ENCODE assay signal across 8 cellular contexts in the genomic region with DNA sequence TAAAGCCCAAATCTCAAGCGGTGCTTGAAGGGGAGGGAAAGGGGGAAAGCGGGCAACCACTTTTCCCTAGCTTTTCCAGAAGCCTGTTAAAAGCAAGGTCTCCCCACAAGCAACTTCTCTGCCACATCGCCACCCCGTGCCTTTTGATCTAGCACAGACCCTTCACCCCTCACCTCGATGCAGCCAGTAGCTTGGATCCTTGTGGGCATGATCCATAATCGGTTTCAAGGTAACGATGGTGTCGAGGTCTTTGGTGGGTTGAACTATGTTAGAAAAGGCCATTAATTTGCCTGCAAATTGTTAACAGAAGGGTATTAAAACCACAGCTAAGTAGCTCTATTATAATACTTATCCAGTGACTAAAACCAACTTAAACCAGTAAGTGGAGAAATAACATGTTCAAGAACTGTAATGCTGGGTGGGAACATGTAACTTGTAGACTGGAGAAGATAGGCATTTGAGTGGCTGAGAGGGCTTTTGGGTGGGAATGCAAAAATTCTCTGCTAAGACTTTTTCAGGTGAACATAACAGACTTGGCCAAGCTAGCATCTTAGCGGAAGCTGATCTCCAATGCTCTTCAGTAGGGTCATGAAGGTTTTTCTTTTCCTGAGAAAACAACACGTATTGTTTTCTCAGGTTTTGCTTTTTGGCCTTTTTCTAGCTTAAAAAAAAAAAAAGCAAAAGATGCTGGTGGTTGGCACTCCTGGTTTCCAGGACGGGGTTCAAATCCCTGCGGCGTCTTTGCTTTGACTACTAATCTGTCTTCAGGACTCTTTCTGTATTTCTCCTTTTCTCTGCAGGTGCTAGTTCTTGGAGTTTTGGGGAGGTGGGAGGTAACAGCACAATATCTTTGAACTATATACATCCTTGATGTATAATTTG. TPM values are rescaled to one million over a fixed set of nuclear protein-coding genes. Genes with fewer than 3 reads are reported as not detected.
DNase-seq lines count a peak whose midpoint lies in the region; ATAC-seq and TF ChIP-seq lines count a peak whose summit lies in the region.

No MANE protein-coding gene starts in this region.

- no peak for TF ChIP-seq CTCF in AG10803 (conservative IDR thresholded peaks at IDR 0.05; ENCODE audit: low read length)
- no peak for TF ChIP-seq CTCF in brain (conservative IDR thresholded peaks at IDR 0.05)
- TF ChIP-seq CTCF in osteocyte (IDR thresholded peaks at IDR 0.05), result no peak

- H3K79me1 ChIP-seq in mesendoderm (ENCODE audit: low read length), result no peaks in the 10 kb centered on the region

- H3K23ac ChIP-seq in mesendoderm (ENCODE audit: low read length), result no peak overlapping the region

- H3K27ac Mint-ChIP-seq in brain (peak overlapping the region in 4 of 5 experiments; percentile 90 to 96 (median 92)), osteocyte (ENCODE audit: unreplicated experiment) (no peak overlapping the region)

- H3K4me1 Mint-ChIP-seq in brain (peaks cover 45% of the 10 kb centered on the region), osteocyte (ENCODE audit: unreplicated experiment) (peaks cover 25% of the 10 kb centered on the region)

- H4K8ac ChIP-seq in mesendoderm (ENCODE audit: low read depth, low read length), result no peak overlapping the region

- H3K4me3 Mint-ChIP-seq in brain (no peak overlapping the region), osteocyte (ENCODE audit: unreplicated experiment) (no peak overlapping the region)

- no peak overlapping the region for H4K5ac ChIP-seq in mesendoderm (ENCODE audit: low read length)

- H3K4ac ChIP-seq in mesendoderm (ENCODE audit: low read depth, low read length), result no peak overlapping the region

- no peaks in the 10 kb centered on the region for H3K27me3 ChIP-seq in mesendoderm (ENCODE audit: insufficient read depth, low read length, poor library complexity)

- H3K4me1 ChIP-seq in mesendoderm (ENCODE audit: control insufficient read depth, low read depth, low read length), result no peaks in the 10 kb centered on the region

- ATAC-seq in GM18861 (IDR thresholded peaks at IDR 0.05; ENCODE audit: unreplicated experiment) (no peak), GM21619 (IDR thresholded peaks at IDR 0.05; ENCODE audit: unreplicated experiment) (no peak)

- no peak overlapping the region for H3K27ac ChIP-seq in mesendoderm (ENCODE audit: low read depth, low read length)

- peaks cover 12 to 45% (median 21%) of the 10 kb centered on the region in 5 experiments for H3K9me3 Mint-ChIP-seq in brain
- H3K9me3 Mint-ChIP-seq in osteocyte (ENCODE audit: unreplicated experiment), result no peaks in the 10 kb centered on the region

- H2BK120ac ChIP-seq in mesendoderm (ENCODE audit: low read depth, low read length), result no peak overlapping the region

- no peak overlapping the region for H2BK15ac ChIP-seq in mesendoderm (replicated peaks; ENCODE audit: low read depth)

- no peaks in the 10 kb centered on the region for H3K36me3 Mint-ChIP-seq in brain
- no peaks in the 10 kb centered on the region for H3K36me3 Mint-ChIP-seq in osteocyte (ENCODE audit: unreplicated experiment)

- H3K36me3 ChIP-seq in mesendoderm (ENCODE audit: control insufficient read depth, insufficient read depth, low read length), result peaks cover 19% of the 10 kb centered on the region

- H3K27me3 Mint-ChIP-seq in brain (peaks cover 38% of the 10 kb centered on the region), osteocyte (ENCODE audit: unreplicated experiment) (no peaks in the 10 kb centered on the region)

- no peak overlapping the region for H2AK5ac ChIP-seq in mesendoderm (ENCODE audit: low read length)

- peak overlapping the region; percentile 23 for H3K9ac ChIP-seq in mesendoderm (ENCODE audit: low read length)

- H2BK5ac ChIP-seq in mesendoderm (ENCODE audit: low read length), result no peak overlapping the region

- H3K79me2 ChIP-seq in mesendoderm (ENCODE audit: control insufficient read depth, insufficient read depth, low read length), result peaks cover 59% of the 10 kb centered on the region

- H3K56ac ChIP-seq in mesendoderm (ENCODE audit: low read length), result no peak overlapping the region

- peak overlapping the region; percentile 96 for H3K4me3 ChIP-seq in AG10803 (ENCODE audit: low read length)
- no peak overlapping the region for H3K4me3 ChIP-seq in mesendoderm (ENCODE audit: low read length)

- peak overlapping the region; percentile 23 for H3K4me2 ChIP-seq in mesendoderm (ENCODE audit: low read length)

- no CpG with 5 or more reads among the region's 13 CpGs for WGBS in mesendoderm (ENCODE audit: extremely low coverage, insufficient coverage, low lambda C conversion rate)

- no peak overlapping the region for H3K18ac ChIP-seq in mesendoderm (ENCODE audit: low read length)

- DNase-seq in AG10803 (ENCODE audit: low read depth), result peak; percentile 50
- DNase-seq in HT1080 (ENCODE audit: low read depth), result peak; percentile 43
- peak; percentile 22 for DNase-seq in mesendoderm
- no peak for DNase-seq in HuH-7 (ENCODE audit: low spot score)
- DNase-seq in osteocyte (ENCODE audit: extremely low spot score, unreplicated experiment), result no peak

RNA-seq across cellular contexts. Expression of a gene that starts 6.8 kb away (rescaled TPM):
- total RNA-seq in HT1080 (2014; rRNA removed; shearing (Covaris generic)), result 433 and 571 TPM in 2 replicates
- 14.7 and 23.6 TPM in 2 replicates for polyA plus RNA-seq in HT1080 (2015; cell fraction: cytosol; rRNA removed)
- polyA plus RNA-seq in HT1080 (2015; cell fraction: nucleus; rRNA removed), result 703 and 1,083 TPM in 2 replicates
- polyA plus RNA-seq in brain (ENCODE audit: insufficient read depth, low read depth, low replicate concordance), result 7.1 TPM
- polyA plus RNA-seq in mesendoderm (2013, experiment 1 of 2), result 112 TPM
- 116 TPM for polyA plus RNA-seq in mesendoderm (2013, experiment 2 of 2)
- 11,843 and 16,538 TPM in 2 replicates for total RNA-seq in osteocyte

RNA-seq across cellular contexts. Expression of a gene that starts 19.2 kb away (rescaled TPM):
- total RNA-seq in HT1080 (2014; rRNA removed; shearing (Covaris generic)), result 66.6 and 67.0 TPM in 2 replicates
- 50.5 and 57.6 TPM in 2 replicates for polyA plus RNA-seq in HT1080 (2015; cell fraction: cytosol; rRNA removed)
- polyA plus RNA-seq in HT1080 (2015; cell fraction: nucleus; rRNA removed), result 50.7 and 62.7 TPM in 2 replicates
- 81.7 TPM for polyA plus RNA-seq in brain (ENCODE audit: insufficient read depth, low read depth, low replicate concordance)
- 50.0 TPM for polyA plus RNA-seq in mesendoderm (2013, experiment 1 of 2)
- 51.8 TPM for polyA plus RNA-seq in mesendoderm (2013, experiment 2 of 2)
- total RNA-seq in osteocyte, result 103 and 104 TPM in 2 replicates

RNA-seq across cellular contexts. Expression of a gene that starts 52.5 kb away (rescaled TPM):
- 6.2 and 6.5 TPM in 2 replicates for total RNA-seq in HT1080 (2014; rRNA removed; shearing (Covaris generic))
- 157 and 158 TPM in 2 replicates for polyA plus RNA-seq in HT1080 (2015; cell fraction: cytosol; rRNA removed)
- polyA plus RNA-seq in HT1080 (2015; cell fraction: nucleus; rRNA removed), result 490 and 510 TPM in 2 replicates
- 48.9 TPM for polyA plus RNA-seq in brain (ENCODE audit: insufficient read depth, low read depth, low replicate concordance)
- polyA plus RNA-seq in mesendoderm (2013, experiment 1 of 2), result 4.6 TPM
- 3.8 TPM for polyA plus RNA-seq in mesendoderm (2013, experiment 2 of 2)
- total RNA-seq in osteocyte, result 219 and 256 TPM in 2 replicates

Comparison
In these comparisons a context has a peak if more than half of its experiments do, and no peak if none do; other contexts are left out.
1. DNase-seq: peak in AG10803 (single experiment), HT1080 (single experiment) and mesendoderm (single experiment); none in HuH-7 (single experiment) and osteocyte (single experiment).
2. RNA of a gene that starts 6.8 kb away (total RNA-seq): 11,843 to 16,538 TPM in osteocyte; 433 to 571 TPM in HT1080; every median in the first group is over 10 times any median in the second.
3. RNA of a gene that starts 52.5 kb away (total RNA-seq): 219 to 256 TPM in osteocyte; 6.2 to 6.5 TPM in HT1080; every median in the first group is over 10 times any median in the second.